Comparison of ENCODE assay signal across 1 cellular context in genomic region chr10:77157248-77158019, GRCh38.
TF ChIP-seq lines count a peak whose summit lies in the region.

No MANE protein-coding gene starts in this region.

TF ChIP-seq in SK-N-SH, 30 proteins besides CTCF, POLR2A, EP300 and RAD21 (continued from another document):
- TF ChIP-seq ZBTB33 (IDR thresholded peaks at IDR 0.05; ENCODE audit: borderline replicate concordance, low read depth) (no peak), NFIC (IDR thresholded peaks at IDR 0.05; ENCODE audit: borderline replicate concordance) (no peak), MEF2A (IDR thresholded peaks at IDR 0.05; ENCODE audit: borderline replicate concordance, low read depth) (no peak), USF2 (IDR thresholded peaks at IDR 0.05; ENCODE audit: borderline replicate concordance, low read depth, low read length) (no peak), TAF1 (IDR thresholded peaks at IDR 0.05; ENCODE audit: borderline replicate concordance, low read depth, low read length) (no peak), FOSL2 (IDR thresholded peaks at IDR 0.05; ENCODE audit: borderline replicate concordance, low read depth) (no peak), YY1 (IDR thresholded peaks at IDR 0.05; ENCODE audit: low read depth) (no peak), USF1 (IDR thresholded peaks at IDR 0.05; ENCODE audit: borderline replicate concordance, low read depth) (no peak), FOXM1 (IDR thresholded peaks at IDR 0.05; ENCODE audit: low read depth) (no peak), RXRA (IDR thresholded peaks at IDR 0.05; ENCODE audit: borderline replicate concordance, low read depth) (no peak), GATA2 (CRISPR knock-in tag; IDR thresholded peaks at IDR 0.05) (no peak), POLR2AphosphoS5 (IDR thresholded peaks at IDR 0.05; ENCODE audit: low read depth, low read length) (no peak)
TF ChIP-seq in SK-N-SH: peak in this region for 0.
